In the genomic region with DNA sequence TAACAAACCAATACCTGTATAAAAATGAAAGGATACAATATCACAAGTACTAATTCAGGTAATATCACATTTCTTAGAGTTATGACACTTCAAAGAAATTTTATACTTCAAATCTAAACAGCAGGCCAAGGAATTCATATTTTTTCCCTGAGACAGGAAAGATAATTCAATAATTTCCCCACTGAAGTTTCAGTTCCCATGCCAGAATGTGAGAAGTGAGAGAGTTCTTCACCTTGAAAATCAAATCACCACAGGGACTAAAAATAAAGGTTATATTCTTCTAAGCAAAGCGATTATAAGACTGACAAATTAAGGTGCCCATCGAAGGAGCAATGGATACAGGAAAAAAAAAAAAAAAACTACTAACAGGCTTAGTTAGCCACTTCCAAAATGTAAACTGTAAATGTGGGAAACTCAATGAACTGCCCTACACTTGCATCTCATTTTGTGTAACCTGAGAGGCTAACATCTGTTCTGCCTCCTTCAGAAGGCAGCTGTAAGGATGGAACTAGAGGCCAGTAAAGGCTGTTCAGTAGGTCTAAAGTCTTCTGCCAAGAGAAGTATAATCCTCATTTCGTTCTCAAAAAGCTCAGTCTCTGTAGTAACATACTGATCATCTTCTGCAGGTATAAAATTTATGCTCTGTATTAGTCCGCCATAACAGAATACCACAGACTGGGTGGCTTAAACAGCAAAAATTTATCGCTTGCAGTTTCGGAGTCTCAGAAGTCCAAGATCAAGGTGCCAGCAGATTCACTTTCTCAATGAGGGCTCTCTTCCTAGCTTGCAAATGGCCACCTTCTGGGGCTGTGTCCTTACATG, we compare ENCODE assay signal across 1 cellular context.
TF ChIP-seq lines count a peak whose summit lies in the region.

No MANE protein-coding gene starts in this region.

TF ChIP-seq in GM12891, 5 proteins besides CTCF, POLR2A, EP300 and RAD21:
- no peak for TF ChIP-seq POLR2AphosphoS5 (IDR thresholded peaks at IDR 0.05; ENCODE audit: low read depth, low read length)
- no peak for TF ChIP-seq PAX5 (IDR thresholded peaks at IDR 0.05; ENCODE audit: insufficient read depth, low read length, severe bottlenecking)
- no peak for TF ChIP-seq POU2F2 (IDR thresholded peaks at IDR 0.05; ENCODE audit: low read depth, low read length)
- TF ChIP-seq SPI1 (IDR thresholded peaks at IDR 0.05; ENCODE audit: low read depth, low read length): peak; percentile 84
- no peak for TF ChIP-seq TAF1 (IDR thresholded peaks at IDR 0.05; ENCODE audit: low read depth, low read length)
